Comparison of ENCODE assay signal across 22 cellular contexts in genomic region chr2:27833931-27834330, GRCh38. TPM values are rescaled to one million over a fixed set of nuclear protein-coding genes. Genes with fewer than 3 reads are reported as not detected.
DNase-seq lines count a peak whose midpoint lies in the region; ATAC-seq and TF ChIP-seq lines count a peak whose summit lies in the region.
"Had no signal": no experiment of that assay in that cellular context is flagged by ENCODE, and none has a peak within 500 bp of the region (broad histone marks: within the 10 kb centered on the region; RNA-seq: fewer than 3 reads in every experiment).

No MANE protein-coding gene starts in this region.

- H3K9me3 ChIP-seq in mucosa of descending colon = no peaks in the 10 kb centered on the region
- H3K9me3 ChIP-seq: gastrocnemius medialis, ovary, uterus had no signal

- H3K36me3 ChIP-seq in brain microvascular endothelial cell (replicated peaks) (no peaks in the 10 kb centered on the region), mucosa of descending colon (ENCODE audit: low read depth) (no peaks in the 10 kb centered on the region)
- H3K36me3 ChIP-seq: cardiac muscle cell, gastrocnemius medialis, uterus had no signal

- H3K27ac ChIP-seq in HL-60 (replicated peaks) = peak overlapping the region; percentile 92
- no peak overlapping the region for H3K27ac ChIP-seq in brain microvascular endothelial cell
- H3K27ac ChIP-seq: cardiac muscle cell, gastrocnemius medialis, ovary, uterus had no signal

- DNase-seq in AG08396 (ENCODE audit: low spot score) (peak; percentile 11), HL-60 (ENCODE audit: low read depth in 1 of 2, low spot score in 1 of 2) (no peak), brain microvascular endothelial cell (peak; percentile 15), kidney tubule cell (ENCODE audit: low spot score) (peak; percentile 83), mucosa of descending colon (no peak)
- no peak for DNase-seq in activated CD8-positive, alpha-beta memory T cell treated with anti-CD3 and anti-CD28 coated beads, Interleukin-2, amount 50 U/mL, for 4 hours
- DNase-seq: activated CD4-positive, alpha-beta T cell treated with anti-CD3 and anti-CD28 coated beads for 4 hours; activated CD8-positive, alpha-beta memory T cell treated with anti-CD3 and anti-CD28 coated beads, Interleukin-2, amount 10 ng/mL, durations not matched to agents 7 days and 5 days; CD8-positive, alpha-beta T cell; gastrocnemius medialis; naive B cell; NCI-H1417 treated with DMSO at 0.1 percent for 48 hours; NCI-H524 treated with DMSO at 0.1 percent for 48 hours; ovary; T-cell; uterus had no signal

- H3K4me1 ChIP-seq in mucosa of descending colon (ENCODE audit: low read depth) = no peaks in the 10 kb centered on the region
- H3K4me1 ChIP-seq: gastrocnemius medialis, uterus had no signal

- in situ Hi-C loops in brain microvascular endothelial cell (cut with HindIII; ENCODE audit: low pct_ligation_motif_present, low sequenced_read_pairs) = no loop called here

- ATAC-seq in mucosa of descending colon (no peak), GM21447 (IDR thresholded peaks at IDR 0.05; ENCODE audit: unreplicated experiment) (no peak), HG03342 (IDR thresholded peaks at IDR 0.05; ENCODE audit: unreplicated experiment) (no peak)
- ATAC-seq: activated CD8-positive, alpha-beta memory T cell treated with anti-CD3 and anti-CD28 coated beads, Interleukin-2, amount 10 ng/mL, durations not matched to agents 7 days and 5 days; activated T-helper 17 cell treated with anti-CD3 and anti-CD28 coated beads, Interleukin-2, amount 50 U/mL, for 72 hours; CD8-positive, alpha-beta T cell; gastrocnemius medialis; Right ventricle myocardium inferior; sciatic nerve; T-cell had no signal

- no peak for TF ChIP-seq CTCF in HL-60 (IDR thresholded peaks at IDR 0.05; ENCODE audit: insufficient read depth, low read length)
- no peak for TF ChIP-seq CTCF in brain microvascular endothelial cell (IDR thresholded peaks at IDR 0.05; ENCODE audit: low read depth, low read length, missing control alignments)
- no peak for TF ChIP-seq CTCF in mucosa of descending colon (IDR thresholded peaks at IDR 0.05)

- H3K27me3 ChIP-seq in HL-60 (ENCODE audit: insufficient read depth, poor library complexity, severe bottlenecking) (no peaks in the 10 kb centered on the region), brain microvascular endothelial cell (replicated peaks) (no peaks in the 10 kb centered on the region)
- H3K27me3 ChIP-seq: cardiac muscle cell, gastrocnemius medialis, ovary, uterus had no signal

- intact Hi-C loops in mucosa of descending colon (cut with DNase I, micrococcal nuclease) = no loop called here

- H3K4me3 ChIP-seq in HL-60 (replicated peaks; ENCODE audit: insufficient read depth, low read length) = no peak overlapping the region
- no peak overlapping the region for H3K4me3 ChIP-seq in brain microvascular endothelial cell (ENCODE audit: low read depth, low read length)
- H3K4me3 ChIP-seq in mucosa of descending colon = no peak overlapping the region
- H3K4me3 ChIP-seq: cardiac muscle cell, gastrocnemius medialis, ovary, uterus had no signal

RNA-seq across cellular contexts. Expression of gene RBKS, which starts 56.3 kb away (rescaled TPM):
- 10 to 100 TPM in 2 of 3 donors, 1 to 10 TPM in 1; 5.9 to 10.6 (median 10.3) TPM for total RNA-seq in mucosa of descending colon

RNA-seq across cellular contexts. Expression of gene BABAM2, which starts 56.6 kb away (rescaled TPM):
- total RNA-seq in mucosa of descending colon = 10 to 100 TPM; 34.8 to 42.4 (median 41.3) TPM

Comparison
In these comparisons a context has a peak if more than half of its experiments do, and no peak if none do; other contexts are left out.
1. DNase-seq: peak in AG08396 (single experiment), brain microvascular endothelial cell (single experiment) and kidney tubule cell (single experiment); none in HL-60 (0 of 2), mucosa of descending colon (0 of 3) and activated CD8-positive, alpha-beta memory T cell treated with anti-CD3 and anti-CD28 coated beads, Interleukin-2, amount 50 U/mL, for 4 hours (single experiment).